Comparison of ENCODE assay signal across 21 cellular contexts in genomic region chr7:157564518-157565177, GRCh38.
A peak's percentile ranks its signal among the peaks of the same experiment; 100 is the strongest.
DNase-seq lines count a peak whose midpoint lies in the region; ATAC-seq, FAIRE-seq and TF ChIP-seq lines count a peak whose summit lies in the region.
"Had no signal": no experiment of that assay in that cellular context is flagged by ENCODE, and none has a peak within 500 bp of the region (broad histone marks: within the 10 kb centered on the region; RNA-seq: fewer than 3 reads in every experiment).

No MANE protein-coding gene starts in this region.

- TF ChIP-seq CTCF in HepG2 (CRISPR knock-in tag; IDR thresholded peaks at IDR 0.05) (no peak), right lobe of liver (IDR thresholded peaks at IDR 0.05) (no peak), PC-3 (conservative IDR thresholded peaks at IDR 0.05; ENCODE audit: low read depth, low read length) (no peak), endothelial cell of umbilical vein (IDR thresholded peaks at IDR 0.05; ENCODE audit: extremely low read depth in 1 of 2, insufficient read depth in 1 of 2, low read depth in 1 of 2, low read length in 2 of 2) (no peak), osteoblast (IDR thresholded peaks at IDR 0.05; ENCODE audit: extremely low read depth, low read depth, low read length) (no peak)

- H3K9me3 ChIP-seq in HepG2 (ENCODE audit: low read length), result no peaks in the 10 kb centered on the region
- H3K9me3 ChIP-seq in right lobe of liver, result no peaks in the 10 kb centered on the region
- no peaks in the 10 kb centered on the region for H3K9me3 ChIP-seq in PC-3 (ENCODE audit: low read length)
- no peaks in the 10 kb centered on the region for H3K9me3 ChIP-seq in endothelial cell of umbilical vein (replicated peaks; ENCODE audit: control insufficient read depth, insufficient read depth, low read length)
- H3K9me3 ChIP-seq in aorta (ENCODE audit: control insufficient read depth, low read length), result no peaks in the 10 kb centered on the region
- H3K9me3 ChIP-seq in osteoblast (ENCODE audit: low read depth, low read length), result no peaks in the 10 kb centered on the region
- H3K9me3 ChIP-seq: esophagus squamous epithelium, uterus had no signal

- 92% methylated on average over 16 of the region's 18 CpGs for WGBS in HepG2 (ENCODE audit: low lambda C conversion rate)
- 87% methylated on average over 18 of the region's 18 CpGs for WGBS in right lobe of liver (ENCODE audit: insufficient coverage, low coverage, low lambda C conversion rate, missing lambda C conversion rate)
- WGBS in aorta, 2 donors, result 96 to 97% methylated on average over 18 of the region's 18 CpGs

- H2AFZ ChIP-seq in HepG2 (ENCODE audit: low read length), result no peak overlapping the region
- H2AFZ ChIP-seq in PC-3 (ENCODE audit: low read length), result peak overlapping the region; percentile 44; the same call in 1 of the 2 replicates
- H2AFZ ChIP-seq in endothelial cell of umbilical vein (ENCODE audit: low read depth, low read length), result no peak overlapping the region
- H2AFZ ChIP-seq in osteoblast (ENCODE audit: low read length), result no peak overlapping the region

- no peaks in the 10 kb centered on the region for H3K9me2 ChIP-seq in PC-3 (replicated peaks; ENCODE audit: low read length)

- H3K27ac ChIP-seq in HepG2 (ENCODE audit: extremely low read length, insufficient read depth, low read length) (no peak overlapping the region), right lobe of liver (no peak overlapping the region), PC-3 (ENCODE audit: low read length) (peak overlapping the region; percentile 99), endothelial cell of umbilical vein (ENCODE audit: insufficient read depth, low read depth, low read length) (peak overlapping the region; percentile 49), aorta (ENCODE audit: low read depth in 1 of 2, low read length in 2 of 2) (no peak overlapping the region), osteoblast (ENCODE audit: low read depth, low read length) (no peak overlapping the region)
- H3K27ac ChIP-seq: dorsolateral prefrontal cortex, uterus had no signal

- H3K4me2 ChIP-seq in HepG2 (ENCODE audit: low read depth, low read length) (no peak overlapping the region), PC-3 (ENCODE audit: low read length) (peak overlapping the region; percentile 77), endothelial cell of umbilical vein (ENCODE audit: insufficient read depth, low read length) (no peak overlapping the region), osteoblast (ENCODE audit: insufficient read depth, low read length) (no peak overlapping the region)

- no peak overlapping the region for H3K4me3 ChIP-seq in HepG2 (replicated peaks in 1 of 3; ENCODE audit: insufficient read depth in 1 of 3, low read depth in 2 of 3, low read length in 3 of 3)
- H3K4me3 ChIP-seq in right lobe of liver, result no peak overlapping the region
- peak overlapping the region; percentile 46; the same call in 1 of the 2 replicates for H3K4me3 ChIP-seq in PC-3 (ENCODE audit: low read length)
- no peak overlapping the region for H3K4me3 ChIP-seq in endothelial cell of umbilical vein (replicated peaks in 1 of 3; ENCODE audit: insufficient read depth in 1 of 3, low read depth in 1 of 3, low read length in 3 of 3)
- H3K4me3 ChIP-seq in aorta (ENCODE audit: low read length in 2 of 2), result no peak overlapping the region
- H3K4me3 ChIP-seq in osteoblast (ENCODE audit: insufficient read depth, low read length), result no peak overlapping the region
- H3K4me3 ChIP-seq: dorsolateral prefrontal cortex, esophagus squamous epithelium, uterus had no signal

- CTCF ChIA-PET in HepG2 (lab: Yijun Ruan, JAX; ENCODE audit: low intra/inter-chr PET ratio, low total read pairs), result no interaction called here
- CTCF ChIA-PET in PC-3 (lab: Charles Lee), result no interaction called here
- CTCF ChIA-PET in endothelial cell of umbilical vein (lab: Charles Lee), result no interaction called here

- TF ChIP-seq EP300 in HepG2 (IDR thresholded peaks at IDR 0.05; ENCODE audit: low read depth in 2 of 2, low read length in 2 of 2) (no peak), HepG2 (CRISPR knock-in tag; IDR thresholded peaks at IDR 0.05; ENCODE audit: borderline replicate concordance) (no peak)

- ATAC-seq in HepG2, result no peak
- no peak for ATAC-seq in right lobe of liver
- peak; percentile 85 for ATAC-seq in PC-3
- ATAC-seq in aorta (ENCODE audit: low FRiP score), result no peak
- ATAC-seq in HG02981 (IDR thresholded peaks at IDR 0.05; ENCODE audit: unreplicated experiment), result no peak
- ATAC-seq: stimulated activated naive CD8-positive, alpha-beta T cell treated with anti-CD3 and anti-CD28 coated beads, Interleukin-15, amount 100 ng/mL, for 72 hours had no signal

- no peak overlapping the region for H3K9ac ChIP-seq in HepG2 (ENCODE audit: insufficient read depth, low read depth, low read length)
- peak overlapping the region; percentile 89 for H3K9ac ChIP-seq in PC-3 (ENCODE audit: low read length)
- H3K9ac ChIP-seq in endothelial cell of umbilical vein (replicated peaks; ENCODE audit: extremely low read depth, insufficient read depth, low read length), result no peak overlapping the region

- POLR2A ChIA-PET in HepG2 (lab: Yijun Ruan, JAX), result no interaction called here
- POLR2A ChIA-PET in PC-3 (lab: Charles Lee; ENCODE audit: unreplicated experiment), result interaction anchor here (0.6 to 0.8 kb wide), 2 partner anchors 49 to 132 kb away, joined by 3 read pairs; no protein-coding TSS in a partner anchor
- POLR2A ChIA-PET in endothelial cell of umbilical vein (lab: Charles Lee), result no interaction called here

- H3K27me3 ChIP-seq in HepG2 (ENCODE audit: control insufficient read depth in 1 of 2, insufficient read depth in 2 of 2, low read length in 2 of 2) (peaks cover 3 to 9% of the 10 kb centered on the region in 2 experiments; a peak in 2 of 5 replicates), right lobe of liver (no peaks in the 10 kb centered on the region), PC-3 (ENCODE audit: low read length) (no peaks in the 10 kb centered on the region), endothelial cell of umbilical vein (ENCODE audit: control insufficient read depth in 2 of 2, insufficient read depth in 2 of 2, low read length in 2 of 2) (no peaks in the 10 kb centered on the region), aorta (ENCODE audit: control insufficient read depth in 1 of 2, insufficient read depth in 2 of 2, low read length in 1 of 2) (peaks cover 0 to 2% of the 10 kb centered on the region in 2 donors), osteoblast (ENCODE audit: insufficient read depth, low read length) (no peaks in the 10 kb centered on the region)
- H3K27me3 ChIP-seq: dorsolateral prefrontal cortex, esophagus squamous epithelium, uterus had no signal

- peaks cover 50% of the 10 kb centered on the region for H3K4me1 ChIP-seq in HepG2 (ENCODE audit: insufficient read depth, low read length)
- H3K4me1 ChIP-seq in right lobe of liver, result no peaks in the 10 kb centered on the region
- peaks cover 36% of the 10 kb centered on the region for H3K4me1 ChIP-seq in PC-3 (ENCODE audit: insufficient read depth, low read length)
- no peaks in the 10 kb centered on the region for H3K4me1 ChIP-seq in endothelial cell of umbilical vein (ENCODE audit: control insufficient read depth, extremely low read depth, insufficient read depth, low read length)
- H3K4me1 ChIP-seq in aorta (ENCODE audit: control insufficient read depth in 1 of 2, insufficient read depth in 2 of 2, low read length in 2 of 2), result no peaks in the 10 kb centered on the region
- no peaks in the 10 kb centered on the region for H3K4me1 ChIP-seq in osteoblast (ENCODE audit: insufficient read depth, low read length)
- H3K4me1 ChIP-seq: uterus had no signal

- TF ChIP-seq POLR2A in HepG2 (IDR thresholded peaks at IDR 0.05; ENCODE audit: insufficient read depth in 1 of 2, low read depth in 2 of 2, low read length in 2 of 2), result no peak
- no peak for TF ChIP-seq POLR2A in right lobe of liver (IDR thresholded peaks at IDR 0.05)
- no peak for TF ChIP-seq POLR2A in endothelial cell of umbilical vein (IDR thresholded peaks at IDR 0.05; ENCODE audit: low read depth, low read length)

- no peaks in the 10 kb centered on the region for H3K9me1 ChIP-seq in endothelial cell of umbilical vein (replicated peaks; ENCODE audit: control insufficient read depth, extremely low read depth, insufficient read depth, low read length)

- H3K36me3 ChIP-seq in HepG2 (replicated peaks in 1 of 2; ENCODE audit: control insufficient read depth in 1 of 2, insufficient read depth in 2 of 2, low read length in 2 of 2) (no peaks in the 10 kb centered on the region), right lobe of liver (no peaks in the 10 kb centered on the region), PC-3 (ENCODE audit: low read depth, low read length) (no peaks in the 10 kb centered on the region), endothelial cell of umbilical vein (ENCODE audit: control insufficient read depth in 2 of 2, extremely low read depth in 1 of 2, insufficient read depth in 2 of 2, low read length in 2 of 2) (no peaks in the 10 kb centered on the region), aorta (ENCODE audit: control insufficient read depth in 1 of 2, insufficient read depth in 2 of 2, low read length in 1 of 2) (no peaks in the 10 kb centered on the region), osteoblast (ENCODE audit: insufficient read depth, low read length) (no peaks in the 10 kb centered on the region)
- H3K36me3 ChIP-seq: esophagus squamous epithelium, uterus had no signal

- TF ChIP-seq RAD21 in HepG2 (CRISPR knock-in tag; IDR thresholded peaks at IDR 0.05), result no peak

- BruUV-seq in HepG2 (replicated peaks; lab: Mats Ljungman, UMichigan) (no TSS peak), PC-3 (replicated peaks; lab: Mats Ljungman, UMichigan) (TSS peak; percentile 78), endothelial cell of umbilical vein (replicated peaks; lab: Mats Ljungman, UMichigan) (no TSS peak)

- H3F3A ChIP-seq in PC-3 (ENCODE audit: low read length, unreplicated experiment), result peaks cover 6% of the 10 kb centered on the region

- FAIRE-seq in HepG2 (lab: Jason Lieb, UNC) (no peak), endothelial cell of umbilical vein (lab: Jason Lieb, UNC) (no peak)

- DNase-seq in HepG2 (ENCODE audit: low spot score) (no peak), right lobe of liver (no peak), PC-3 (peak; percentile 98), endothelial cell of umbilical vein (ENCODE audit: low read depth, low spot score) (no peak), aorta (peak; percentile 17 to 19), osteoblast (ENCODE audit: insufficient read length, low spot score, missing footprints) (no peak)
- no peak for DNase-seq in activated CD4-positive, alpha-beta T cell treated with anti-CD3 and anti-CD28 coated beads for 48 hours
- DNase-seq: activated CD4-positive, alpha-beta T cell treated with anti-CD3 and anti-CD28 coated beads, Interleukin-2, amount 50 U/mL, for 1 hour; activated naive CD4-positive, alpha-beta T cell treated with anti-CD3 and anti-CD28 coated beads, Interleukin-2, amount 50 U/mL, for 16 hours; CD4-positive, alpha-beta memory T cell; DND-41; esophagus squamous epithelium; mesendoderm; NCI-H2107; NCI-H524 treated with DMSO at 0.1 percent for 48 hours; nephron progenitor cell; stimulated activated CD4-positive, alpha-beta T cell treated with anti-CD3 and anti-CD28 coated beads, Interleukin-15, amount 100 ng/mL, for 24 hours; stimulated activated naive CD8-positive, alpha-beta T cell treated with anti-CD3 and anti-CD28 coated beads, Interleukin-15, amount 100 ng/mL, for 72 hours; uterus had no signal

- intact Hi-C loops in HepG2 (cut with micrococcal nuclease; ENCODE audit: unreplicated experiment) (no loop called here), right lobe of liver (cut with DNase I) (no loop called here), PC-3 (cut with micrococcal nuclease) (loop anchor here (1.0 to 2.0 kb wide), 3 partner anchors 9 to 74 kb away; no protein-coding TSS in a partner anchor), endothelial cell of umbilical vein (cut with micrococcal nuclease) (loop anchor here (5.0 kb wide), 1 partner anchor 132 kb away; no protein-coding TSS in a partner anchor), aorta (cut with DNase I) (no loop called here)

- in situ Hi-C loops in HepG2 (cut with HindIII; ENCODE audit: extremely low pct_ligation_motif_present, low pct_unique_long_range_greater_than_20kb), result no loop called here

- dilution Hi-C loops in endothelial cell of umbilical vein (cut with MboI; ENCODE audit: extremely low pct_ligation_motif_present, low sequenced_read_pairs), result no loop called here

- no peaks in the 10 kb centered on the region for H3K79me2 ChIP-seq in HepG2 (ENCODE audit: insufficient read depth, low read length)
- no peaks in the 10 kb centered on the region for H3K79me2 ChIP-seq in PC-3 (ENCODE audit: low read length)
- H3K79me2 ChIP-seq in endothelial cell of umbilical vein (ENCODE audit: control insufficient read depth, insufficient read depth, low read length), result no peaks in the 10 kb centered on the region
- H3K79me2 ChIP-seq in osteoblast (ENCODE audit: insufficient read depth, low read length), result no peaks in the 10 kb centered on the region

- H4K20me1 ChIP-seq in HepG2 (ENCODE audit: insufficient read depth, low read length) (no peaks in the 10 kb centered on the region), PC-3 (ENCODE audit: low read length) (no peaks in the 10 kb centered on the region), endothelial cell of umbilical vein (replicated peaks; ENCODE audit: control insufficient read depth, extremely low read depth, insufficient read depth, low read length) (no peaks in the 10 kb centered on the region), osteoblast (ENCODE audit: insufficient read depth, low read length) (no peaks in the 10 kb centered on the region)

Comparison
In these comparisons a context has a peak if more than half of its experiments do, and no peak if none do; other contexts are left out.
1. DNase-seq: peak in PC-3 (single experiment) and aorta (2 of 2); none in HepG2 (single experiment), right lobe of liver (0 of 3), endothelial cell of umbilical vein (single experiment), osteoblast (single experiment) and activated CD4-positive, alpha-beta T cell treated with anti-CD3 and anti-CD28 coated beads for 48 hours (single experiment).
2. H3K27ac ChIP-seq: peak in PC-3 (single experiment) and endothelial cell of umbilical vein (single experiment); none in HepG2 (single experiment), right lobe of liver (0 of 3), aorta (0 of 2) and osteoblast (single experiment).
3. intact Hi-C loops: an anchor here in PC-3 (1.0 to 2.0 kb wide) and endothelial cell of umbilical vein (5.0 kb wide); none called in HepG2, right lobe of liver and aorta.